In genomic region chr2:55003706-55004639, GRCh38 we compare ENCODE assay signal across 1 cellular context.
A peak's percentile ranks its signal among the peaks of the same experiment; 100 is the strongest.
TF ChIP-seq lines count a peak whose summit lies in the region.

No MANE protein-coding gene starts in this region.

TF ChIP-seq in HepG2, 621 proteins besides CTCF, POLR2A, EP300 and RAD21:
- TF ChIP-seq RBM22 (optimal IDR thresholded peaks at IDR 0.05; ENCODE audit: low read length): peak; percentile 4
- TF ChIP-seq KAT7 (CRISPR knock-in tag; IDR thresholded peaks at IDR 0.05; ENCODE audit: borderline replicate concordance): no peak
- no peak for TF ChIP-seq MTA1 (CRISPR knock-in tag; IDR thresholded peaks at IDR 0.05; ENCODE audit: borderline replicate concordance)
- no peak for TF ChIP-seq TBX2 (CRISPR knock-in tag; IDR thresholded peaks at IDR 0.05; ENCODE audit: borderline replicate concordance)
